2 cellular contexts compared by ENCODE assay signal in the genomic region with DNA sequence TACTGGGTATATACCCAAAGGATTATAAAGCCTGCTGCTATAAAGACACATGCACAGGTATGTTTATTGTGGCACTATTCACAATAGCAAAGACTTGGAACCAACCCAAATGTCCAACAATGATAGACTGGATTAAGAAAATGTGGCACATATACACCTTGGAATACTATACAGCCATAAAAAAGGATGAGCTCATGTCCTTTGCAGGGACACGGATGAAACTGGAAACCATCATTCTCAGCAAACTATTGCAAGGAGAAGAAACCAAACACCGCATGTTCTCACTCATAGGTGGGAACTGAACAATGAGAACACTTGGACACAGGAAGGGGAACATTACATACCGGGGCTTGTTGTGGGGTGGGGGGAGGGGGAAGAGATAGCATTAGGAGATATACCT. TPM values are rescaled to one million over a fixed set of nuclear protein-coding genes. Genes with fewer than 3 reads are reported as not detected.
A peak's percentile ranks its signal among the peaks of the same experiment; 100 is the strongest.
DNase-seq lines count a peak whose midpoint lies in the region; ATAC-seq, FAIRE-seq and TF ChIP-seq lines count a peak whose summit lies in the region.
"Not testable (repeated sequence)": the region's sequence is repeated elsewhere in the genome, so short reads cannot be mapped to it uniquely, and the experiment has no call there.

No MANE protein-coding gene starts in this region.

- in situ Hi-C loops in K562 (cut with MboI): not testable (repeated sequence)

- not testable (repeated sequence) for H3K4me2 ChIP-seq in K562 (ENCODE audit: insufficient read depth, low read length)

- CTCF ChIA-PET in HEK293 (lab: Yijun Ruan, JAX): not testable (repeated sequence)
- CTCF ChIA-PET in K562 (lab: Yijun Ruan, JAX; ENCODE audit: low intra/inter-chr PET ratio): interaction anchor here (0.6 kb wide), 1 partner anchor 224 kb away, joined by 4 read pairs; no protein-coding TSS in a partner anchor

- BruUV-seq in K562 (replicated peaks; lab: Mats Ljungman, UMichigan): not testable (repeated sequence)

- TF ChIP-seq RAD21 in K562 (CRISPR knock-in tag; conservative IDR thresholded peaks at IDR 0.05 in 1 of 2, IDR thresholded peaks at IDR 0.05 in 1 of 2): not testable (repeated sequence)

- H3K4me3 ChIP-seq in HEK293 (ENCODE audit: low read depth, low read length); K562: not testable (repeated sequence)

- not testable (repeated sequence) for H2AFZ ChIP-seq in K562 (ENCODE audit: low read depth, low read length)

- TF ChIP-seq CTCF in HEK293 (tag by site-specific recombination; IDR thresholded peaks at IDR 0.05); K562 (IDR thresholded peaks at IDR 0.05 in 2 of 3, conservative IDR thresholded peaks at IDR 0.05 in 1 of 3; ENCODE audit: insufficient read depth in 2 of 3, low read depth in 1 of 3, low read length in 3 of 3): not testable (repeated sequence)

- not testable (repeated sequence) for DNase-seq in K562 (ENCODE audit: extremely low read depth in 1 of 4, low spot score in 3 of 4)

- ATAC-seq in K562: not testable (repeated sequence)

- H3K4me1 ChIP-seq in HEK293 (ENCODE audit: control insufficient read depth, insufficient read depth, low read length); K562 (replicated peaks in 1 of 2; ENCODE audit: control insufficient read depth in 2 of 2, insufficient read depth in 2 of 2, low read length in 2 of 2): not testable (repeated sequence)

- not testable (repeated sequence) for H3K9me1 ChIP-seq in K562 (ENCODE audit: control insufficient read depth, insufficient read depth, low read length)

- FAIRE-seq in K562 (lab: Jason Lieb, UNC): not testable (repeated sequence)

- not testable (repeated sequence) for H3K27me3 ChIP-seq in K562 (ENCODE audit: control insufficient read depth in 2 of 2, insufficient read depth in 2 of 2, low read length in 2 of 2)

- not testable (repeated sequence) for H3K79me2 ChIP-seq in K562 (ENCODE audit: control insufficient read depth, insufficient read depth, low read length)

- not testable (repeated sequence) for H3K9ac ChIP-seq in K562 (ENCODE audit: insufficient read depth in 1 of 2, low read depth in 2 of 2, low read length in 2 of 2)

- POLR2A ChIA-PET in HEK293 (lab: Yijun Ruan, JAX); K562 (lab: Yijun Ruan, JAX): not testable (repeated sequence)

- not testable (repeated sequence) for TF ChIP-seq EP300 in K562 (IDR thresholded peaks at IDR 0.05; ENCODE audit: low read length)

- not testable (repeated sequence) for H4K20me1 ChIP-seq in K562 (replicated peaks; ENCODE audit: control insufficient read depth, insufficient read depth, low read length)

- not testable (repeated sequence) for H3K36me3 ChIP-seq in HEK293 (ENCODE audit: control insufficient read depth in 2 of 2, insufficient read depth in 1 of 2, low read length in 2 of 2); K562 (ENCODE audit: control insufficient read depth, insufficient read depth, low read length)

- 0% methylated on average over 2 of the region's 3 CpGs for WGBS in K562 (ENCODE audit: insufficient coverage, low coverage, missing lambda C conversion rate)

- H3K27ac ChIP-seq in HEK293 (ENCODE audit: extremely low read depth, low read depth, low read length); K562 (ENCODE audit: extremely low read depth, low read depth, low read length): not testable (repeated sequence)

- TF ChIP-seq POLR2A in K562 (conservative IDR thresholded peaks at IDR 0.05): not testable (repeated sequence)

- intact Hi-C loops in K562 (cut with micrococcal nuclease): not testable (repeated sequence)

- H3K9me3 ChIP-seq in HEK293 (ENCODE audit: control insufficient read depth, insufficient read depth, low read depth, low read length); K562 (replicated peaks; ENCODE audit: control insufficient read depth, insufficient read depth, low read depth, low read length): not testable (repeated sequence)

TF ChIP-seq in HEK293, 187 proteins besides CTCF, POLR2A, EP300 and RAD21:
- peak; percentile 74 for TF ChIP-seq ZNF146 (tag by site-specific recombination; IDR thresholded peaks at IDR 0.05)

TF ChIP-seq in K562, 482 proteins besides CTCF, POLR2A, EP300 and RAD21:
- peak; percentile 84 for TF ChIP-seq ZNF146 (CRISPR knock-in tag; IDR thresholded peaks at IDR 0.05; ENCODE audit: unreplicated experiment)

RNA-seq across cellular contexts. Expression of gene OCIAD2, which starts 16.8 kb away (rescaled TPM):
- total RNA-seq in K562 (2011; cell fraction: chromatin; rRNA removed; ENCODE audit: low replicate concordance): not detected in 2 replicates
- total RNA-seq in K562 (2011; cell fraction: nucleolus; rRNA removed): not detected in 2 replicates
- total RNA-seq in K562 (2011; cell fraction: nucleoplasm; rRNA removed): not detected in 2 replicates
- total RNA-seq in K562 (2014; rRNA removed) (not detected in 2 replicates), K562 (2014; rRNA removed; fragmentation: Illumina TruSeq; extraction: Trizol) (not detected in 2 replicates), K562 (2015; rRNA removed; fragmentation: Illumina TruSeq; extraction: Trizol) (not detected in 2 replicates), K562 (2021) (0.31 and 0.98 TPM in 2 replicates)
- polyA plus RNA-seq in K562 (2011; rRNA removed) (not detected in 2 replicates), K562 (2014; fragmentation: Illumina TruSeq; extraction: Trizol) (not detected in 2 replicates), K562 (2014; fragmentation: Nextera tagmentation; extraction: Ambion mirVana) (not detected), K562 (2014; rRNA removed) (0.11 TPM in 1 of 2 replicates, not detected in the other)
- polyA plus RNA-seq in K562 (2011; cell fraction: cytosol; rRNA removed): not detected in 2 replicates
- not detected in 2 replicates for polyA plus RNA-seq in K562 (2011; cell fraction: nucleus; rRNA removed)
- not detected in 2 replicates for polyA plus RNA-seq in K562 (2012)
- not detected in 2 replicates for polyA minus RNA-seq in K562 (2011; rRNA and poly(A)+ RNA removed)
- not detected in 2 replicates for polyA minus RNA-seq in K562 (2011; cell fraction: cytosol; rRNA and poly(A)+ RNA removed)
- polyA minus RNA-seq in K562 (2011; cell fraction: nucleus; rRNA and poly(A)+ RNA removed): 0.33 TPM in 1 of 2 replicates, not detected in the other

RNA-seq across cellular contexts. Expression of gene OCIAD1, which starts 58.9 kb away (rescaled TPM):
- total RNA-seq in K562 (2011; cell fraction: chromatin; rRNA removed; ENCODE audit: low replicate concordance): 114 and 265 TPM in 2 replicates
- 122 and 132 TPM in 2 replicates for total RNA-seq in K562 (2011; cell fraction: nucleolus; rRNA removed)
- 169 and 184 TPM in 2 replicates for total RNA-seq in K562 (2011; cell fraction: nucleoplasm; rRNA removed)
- total RNA-seq in K562 (2014; rRNA removed) (93.1 and 99.0 TPM in 2 replicates), K562 (2014; rRNA removed; fragmentation: Illumina TruSeq; extraction: Trizol) (196 and 197 TPM in 2 replicates), K562 (2015; rRNA removed; fragmentation: Illumina TruSeq; extraction: Trizol) (148 and 163 TPM in 2 replicates), K562 (2021) (134 and 148 TPM in 2 replicates)
- polyA plus RNA-seq in K562 (2011; rRNA removed) (223 and 278 TPM in 2 replicates), K562 (2014; fragmentation: Illumina TruSeq; extraction: Trizol) (304 and 358 TPM in 2 replicates), K562 (2014; fragmentation: Nextera tagmentation; extraction: Ambion mirVana) (100 to 1,000 TPM; 204 to 222 TPM), K562 (2014; rRNA removed) (188 and 200 TPM in 2 replicates)
- 68.0 and 101 TPM in 2 replicates for polyA plus RNA-seq in K562 (2011; cell fraction: cytosol; rRNA removed)
- 107 and 109 TPM in 2 replicates for polyA plus RNA-seq in K562 (2011; cell fraction: nucleus; rRNA removed)
- 173 and 180 TPM in 2 replicates for polyA plus RNA-seq in K562 (2012)
- 90.9 and 99.1 TPM in 2 replicates for polyA minus RNA-seq in K562 (2011; rRNA and poly(A)+ RNA removed)
- polyA minus RNA-seq in K562 (2011; cell fraction: cytosol; rRNA and poly(A)+ RNA removed): 41.0 and 57.6 TPM in 2 replicates
- polyA minus RNA-seq in K562 (2011; cell fraction: nucleus; rRNA and poly(A)+ RNA removed): 71.1 and 117 TPM in 2 replicates
